ENCODE assay signal across 9 cellular contexts in genomic region chr12:27940756-27941402, GRCh38. TPM values are rescaled to one million over a fixed set of nuclear protein-coding genes. Genes with fewer than 3 reads are reported as not detected.
DNase-seq lines count a peak whose midpoint lies in the region; ATAC-seq and TF ChIP-seq lines count a peak whose summit lies in the region.
"Had no signal": no experiment of that assay in that cellular context is flagged by ENCODE, and none has a peak within 500 bp of the region (broad histone marks: within the 10 kb centered on the region; RNA-seq: fewer than 3 reads in every experiment).

No MANE protein-coding gene starts in this region.

- TF ChIP-seq CTCF in endothelial cell (IDR thresholded peaks at IDR 0.05; ENCODE audit: unreplicated experiment) = peak; percentile 88

- DNase-seq in COLO668 (lab: John Stamatoyannopoulos, UW; ENCODE audit: unreplicated experiment) (peak; percentile 61), HK-2 (ENCODE audit: unreplicated experiment) (peak; percentile 60), NOMO-1 treated with DMSO at 0.1 percent for 48 hours (lab: John Stamatoyannopoulos, UW; ENCODE audit: unreplicated experiment) (peak; percentile 63), endothelial cell (ENCODE audit: low spot score) (peak; percentile 77), myocyte (ENCODE audit: low read depth) (peak; percentile 82)
- DNase-seq in activated CD8-positive, alpha-beta memory T cell treated with anti-CD3 and anti-CD28 coated beads for 4 hours (ENCODE audit: low read depth in 2 of 2) = peak; percentile 37 to 51
- peak; percentile 43 to 63 for DNase-seq in stimulated activated CD8-positive, alpha-beta memory T cell treated with anti-CD3 and anti-CD28 coated beads, Interleukin-7, amount 100 ng/mL, for 4 hours (ENCODE audit: low read depth in 2 of 2)

- H3K9me3 Mint-ChIP-seq in endothelial cell (ENCODE audit: unreplicated experiment) = no peaks in the 10 kb centered on the region
- H3K9me3 Mint-ChIP-seq: activated naive CD4-positive, alpha-beta T cell treated with anti-CD3 and anti-CD28 coated beads, Interleukin-2, amount 50 U/mL, for 24 hours had no signal

- ATAC-seq in GM19467 (IDR thresholded peaks at IDR 0.05; ENCODE audit: unreplicated experiment) = peak; percentile 79

- peaks cover 3% of the 10 kb centered on the region for H3K4me1 Mint-ChIP-seq in endothelial cell (ENCODE audit: unreplicated experiment)

- no peak overlapping the region for H3K4me3 Mint-ChIP-seq in endothelial cell (ENCODE audit: unreplicated experiment)
- H3K4me3 Mint-ChIP-seq: activated naive CD4-positive, alpha-beta T cell treated with anti-CD3 and anti-CD28 coated beads, Interleukin-2, amount 50 U/mL, for 24 hours had no signal

- H3K27ac Mint-ChIP-seq in endothelial cell (ENCODE audit: unreplicated experiment) = no peak overlapping the region

- H3K27me3 Mint-ChIP-seq in endothelial cell (ENCODE audit: unreplicated experiment) = no peaks in the 10 kb centered on the region

- no peaks in the 10 kb centered on the region for H3K36me3 Mint-ChIP-seq in endothelial cell (ENCODE audit: low read depth, unreplicated experiment)
- H3K36me3 Mint-ChIP-seq: activated naive CD4-positive, alpha-beta T cell treated with anti-CD3 and anti-CD28 coated beads, Interleukin-2, amount 50 U/mL, for 24 hours had no signal

RNA-seq across cellular contexts. Expression of gene PTHLH, which starts 31.7 kb away (rescaled TPM):
- 4.7 TPM for total RNA-seq in endothelial cell (ENCODE audit: unreplicated experiment)
- total RNA-seq in myocyte = 1.3 and 3.3 TPM in 2 replicates
- polyA plus RNA-seq in myocyte (2012) = 3.9 TPM

Comparison
In these comparisons a context has a peak if more than half of its experiments do, and no peak if none do; other contexts are left out.
1. Peak in every context shown above with its lines: DNase-seq and ATAC-seq.